ENCODE assay signal across 21 cellular contexts in genomic region chr2:136001147-136001546, GRCh38. TPM values are rescaled to one million over a fixed set of nuclear protein-coding genes. Genes with fewer than 3 reads are reported as not detected.
DNase-seq lines count a peak whose midpoint lies in the region; ATAC-seq and TF ChIP-seq lines count a peak whose summit lies in the region.
"Had no signal": no experiment of that assay in that cellular context is flagged by ENCODE, and none has a peak within 500 bp of the region (broad histone marks: within the 10 kb centered on the region; RNA-seq: fewer than 3 reads in every experiment).

No MANE protein-coding gene starts in this region.

- TF ChIP-seq CTCF in OCI-LY7 (conservative IDR thresholded peaks at IDR 0.05; ENCODE audit: low read length), result no peak
- TF ChIP-seq CTCF in testis (IDR thresholded peaks at IDR 0.05), result no peak

- H3K4me1 ChIP-seq in OCI-LY7 (ENCODE audit: insufficient read depth, low read length, poor library complexity, severe bottlenecking) (peaks cover 71% of the 10 kb centered on the region), testis (no peaks in the 10 kb centered on the region)
- H3K4me1 ChIP-seq: BE2C had no signal

- H3K27me3 Mint-ChIP-seq in activated CD8-positive, alpha-beta memory T cell treated with anti-CD3 and anti-CD28 coated beads, Interleukin-2, amount 10 ng/mL, durations not matched to agents 7 days and 5 days, result no peaks in the 10 kb centered on the region
- H3K27me3 Mint-ChIP-seq in stimulated activated memory B cell treated with anti-CD40 and anti-IgM and Interleukin-4, amounts not matched to agents 10 μg/mL and 1 μg/mL and 100 μg/mL, for 72 hours, result no peaks in the 10 kb centered on the region
- H3K27me3 Mint-ChIP-seq: activated CD4-positive, alpha-beta memory T cell treated with anti-CD3 and anti-CD28 coated beads for 36 hours had no signal

- peak overlapping the region; percentile 61 for H2AFZ ChIP-seq in OCI-LY7 (ENCODE audit: low read length)

- DNase-seq in activated CD8-positive, alpha-beta memory T cell treated with anti-CD3 and anti-CD28 coated beads, Interleukin-2, amount 10 ng/mL, durations not matched to agents 7 days and 5 days, result no peak
- no peak for DNase-seq in activated CD8-positive, alpha-beta memory T cell treated with anti-CD3 and anti-CD28 coated beads, Interleukin-2, amount 50 U/mL, for 48 hours
- no peak for DNase-seq in OCI-LY7 (ENCODE audit: low spot score)
- DNase-seq in testis, result no peak
- no peak for DNase-seq in NCI-H2171 (lab: John Stamatoyannopoulos, UW)
- DNase-seq in HT-29 (ENCODE audit: low spot score), result no peak
- DNase-seq: activated CD4-positive, alpha-beta memory T cell treated with anti-CD3 and anti-CD28 coated beads for 36 hours; activated CD4-positive, CD25-positive, alpha-beta regulatory T cell; BE2C; COR-L47; heart right ventricle; Karpas-422; NCI-H1048; NCI-H1694 treated with DMSO at 0.1 percent for 48 hours; NCI-H2227 treated with DMSO at 0.1 percent for 48 hours; NCI-H748 treated with DMSO at 0.1 percent for 48 hours; occipital lobe; SK-N-SH had no signal

- H3K27ac ChIP-seq in OCI-LY7 (ENCODE audit: low read depth, low read length, poor library complexity, severe bottlenecking) (peak overlapping the region; percentile 54), testis (no peak overlapping the region)

- no peak for ATAC-seq in activated CD8-positive, alpha-beta memory T cell treated with anti-CD3 and anti-CD28 coated beads, Interleukin-2, amount 10 ng/mL, durations not matched to agents 7 days and 5 days
- ATAC-seq in esophagus mucosa, result peak; percentile 83
- ATAC-seq in stimulated activated memory B cell treated with anti-CD40 and anti-IgM and Interleukin-4, amounts not matched to agents 10 μg/mL and 1 μg/mL and 100 μg/mL, for 72 hours, result no peak

- H3K79me2 ChIP-seq in OCI-LY7 (ENCODE audit: insufficient read depth, low read depth, low read length), result no peaks in the 10 kb centered on the region

- H3K4me2 ChIP-seq in OCI-LY7 (ENCODE audit: low read length), result peak overlapping the region; percentile 57
- H3K4me2 ChIP-seq: SK-N-SH had no signal

- no peak overlapping the region for H3K4me3 ChIP-seq in OCI-LY7 (ENCODE audit: low read depth, low read length, poor library complexity, severe bottlenecking)
- H3K4me3 ChIP-seq in testis, result no peak overlapping the region
- H3K4me3 ChIP-seq: heart right ventricle, skin epidermis had no signal

- intact Hi-C loops in OCI-LY7 (cut with micrococcal nuclease; ENCODE audit: unreplicated experiment) (no loop called here), testis (cut with DNase I; ENCODE audit: low total_unique reads) (no loop called here)

- no peak overlapping the region for H3K4me3 Mint-ChIP-seq in activated CD8-positive, alpha-beta memory T cell treated with anti-CD3 and anti-CD28 coated beads, Interleukin-2, amount 10 ng/mL, durations not matched to agents 7 days and 5 days
- H3K4me3 Mint-ChIP-seq in stimulated activated memory B cell treated with anti-CD40 and anti-IgM and Interleukin-4, amounts not matched to agents 10 μg/mL and 1 μg/mL and 100 μg/mL, for 72 hours, result no peak overlapping the region
- H3K4me3 Mint-ChIP-seq: activated CD4-positive, alpha-beta memory T cell treated with anti-CD3 and anti-CD28 coated beads for 36 hours had no signal

- H3K9me3 Mint-ChIP-seq in activated CD8-positive, alpha-beta memory T cell treated with anti-CD3 and anti-CD28 coated beads, Interleukin-2, amount 10 ng/mL, durations not matched to agents 7 days and 5 days (ENCODE audit: low read depth), result no peaks in the 10 kb centered on the region
- H3K9me3 Mint-ChIP-seq in stimulated activated memory B cell treated with anti-CD40 and anti-IgM and Interleukin-4, amounts not matched to agents 10 μg/mL and 1 μg/mL and 100 μg/mL, for 72 hours, result peaks cover 4% of the 10 kb centered on the region
- H3K9me3 Mint-ChIP-seq: activated CD4-positive, alpha-beta memory T cell treated with anti-CD3 and anti-CD28 coated beads for 36 hours had no signal

- H3K36me3 Mint-ChIP-seq in activated CD8-positive, alpha-beta memory T cell treated with anti-CD3 and anti-CD28 coated beads, Interleukin-2, amount 10 ng/mL, durations not matched to agents 7 days and 5 days, result peaks cover 30% of the 10 kb centered on the region
- peaks cover 8% of the 10 kb centered on the region for H3K36me3 Mint-ChIP-seq in stimulated activated memory B cell treated with anti-CD40 and anti-IgM and Interleukin-4, amounts not matched to agents 10 μg/mL and 1 μg/mL and 100 μg/mL, for 72 hours

- no peaks in the 10 kb centered on the region for H3K9me3 ChIP-seq in OCI-LY7 (ENCODE audit: low read length)
- H3K9me3 ChIP-seq in testis, result no peaks in the 10 kb centered on the region
- H3K9me3 ChIP-seq: BE2C, heart right ventricle, SK-N-SH had no signal

- H3K27me3 ChIP-seq in testis, result no peaks in the 10 kb centered on the region
- H3K27me3 ChIP-seq: BE2C, heart right ventricle had no signal

- H3K27ac Mint-ChIP-seq in activated CD8-positive, alpha-beta memory T cell treated with anti-CD3 and anti-CD28 coated beads, Interleukin-2, amount 10 ng/mL, durations not matched to agents 7 days and 5 days, result peak overlapping the region; percentile 41
- H3K27ac Mint-ChIP-seq in stimulated activated memory B cell treated with anti-CD40 and anti-IgM and Interleukin-4, amounts not matched to agents 10 μg/mL and 1 μg/mL and 100 μg/mL, for 72 hours, result peak overlapping the region; percentile 73
- H3K27ac Mint-ChIP-seq: activated CD4-positive, alpha-beta memory T cell treated with anti-CD3 and anti-CD28 coated beads for 36 hours had no signal

- H4K20me1 ChIP-seq in OCI-LY7 (ENCODE audit: insufficient read depth, low read length), result no peaks in the 10 kb centered on the region

- peaks cover 33% of the 10 kb centered on the region for H3K4me1 Mint-ChIP-seq in activated CD8-positive, alpha-beta memory T cell treated with anti-CD3 and anti-CD28 coated beads, Interleukin-2, amount 10 ng/mL, durations not matched to agents 7 days and 5 days
- peaks cover 43% of the 10 kb centered on the region for H3K4me1 Mint-ChIP-seq in stimulated activated memory B cell treated with anti-CD40 and anti-IgM and Interleukin-4, amounts not matched to agents 10 μg/mL and 1 μg/mL and 100 μg/mL, for 72 hours

- POLR2A ChIA-PET in OCI-LY7 (lab: Charles Lee), result interaction anchor here (0.5 kb wide), 1 partner anchor 747 kb away, joined by 3 read pairs; no protein-coding TSS in a partner anchor

- no TSS peak for BruUV-seq in OCI-LY7 (replicated peaks; lab: Mats Ljungman, UMichigan)

- 94 to 100% methylated on average over 1 of the region's 1 CpG for WGBS in testis, 2 donors

- peaks cover 12% of the 10 kb centered on the region; the same call in 1 of the 2 replicates for H3K36me3 ChIP-seq in OCI-LY7 (ENCODE audit: insufficient read depth, low read length)
- H3K36me3 ChIP-seq in testis (ENCODE audit: low read depth, missing control alignments), result no peaks in the 10 kb centered on the region
- H3K36me3 ChIP-seq: BE2C, heart right ventricle had no signal

- no peak for TF ChIP-seq POLR2A in testis (IDR thresholded peaks at IDR 0.05)

- no peaks in the 10 kb centered on the region for H3K9me2 ChIP-seq in OCI-LY7 (ENCODE audit: insufficient read depth, low read length)
- H3K9me2 ChIP-seq: SK-N-SH had no signal

- CTCF ChIA-PET in activated CD8-positive, alpha-beta memory T cell treated with anti-CD3 and anti-CD28 coated beads, Interleukin-2, amount 10 ng/mL, durations not matched to agents 7 days and 5 days (lab: Charles Lee), result no interaction called here
- CTCF ChIA-PET in OCI-LY7 (lab: Charles Lee; ENCODE audit: unreplicated experiment), result no interaction called here

RNA-seq across cellular contexts. Expression of gene DARS1, which starts 15.7 kb away (rescaled TPM):
- total RNA-seq in activated CD8-positive, alpha-beta memory T cell treated with anti-CD3 and anti-CD28 coated beads, Interleukin-2, amount 10 ng/mL, durations not matched to agents 7 days and 5 days, result 100 to 1,000 TPM in 1 of 2 experiments, 10 to 100 TPM in 1; 94.0 to 109 TPM
- 90.5 and 108 TPM in 2 replicates for total RNA-seq in OCI-LY7 (2014; rRNA removed; shearing (Covaris generic))
- total RNA-seq in OCI-LY7 (2022) (119 and 140 TPM in 2 replicates), esophagus mucosa (58.3 TPM), testis (10 to 100 TPM; 39.5 to 45.7 TPM)
- polyA plus RNA-seq in testis (ENCODE audit: insufficient read depth, low read depth, low replicate concordance), result 32.3 TPM
- total RNA-seq in HT-29 (2014; rRNA removed; shearing (Covaris generic)), result 20.5 and 29.6 TPM in 2 replicates
